In genomic region chr15:27846722-27847420, GRCh38 we compare ENCODE assay signal across 24 cellular contexts.
"Had no signal": no experiment of that assay in that cellular context is flagged by ENCODE, and none has a peak within 500 bp of the region (broad histone marks: within the 10 kb centered on the region; RNA-seq: fewer than 3 reads in every experiment).

No MANE protein-coding gene starts in this region.

- H3K4me3 ChIP-seq: body of pancreas, K562, Peyer's patch had no signal

- H3K27ac Mint-ChIP-seq: activated CD8-positive, alpha-beta T cell treated with anti-CD3 and anti-CD28 coated beads for 36 hours; activated naive CD4-positive, alpha-beta T cell treated with anti-CD3 and anti-CD28 coated beads, Interleukin-2, amount 50 U/mL, for 24 hours; activated T-cell treated with anti-CD3 and anti-CD28 coated beads, Interleukin-2, amount 50 U/mL, for 72 hours; activated T-helper 2 cell treated with anti-CD3 and anti-CD28 coated beads, Interferon-gamma antibody, Interleukin-2, Interleukin-4, amounts not matched to agents 10 μg/mL and 5 μg/mL and 100 μg/mL, durations not matched to agents 14 hours and 24 hours and 36 hours; T-helper 1 cell treated with Interleukin-12 subunit alpha and Interleukin-12 subunit beta and Interleukin-4 antibody, amounts not matched to agents 30 μg/mL and 1 μg/mL, for 36 hours had no signal

- H3K4me1 ChIP-seq: body of pancreas, Peyer's patch had no signal

- H3K4me3 Mint-ChIP-seq: activated CD8-positive, alpha-beta T cell treated with anti-CD3 and anti-CD28 coated beads for 36 hours; activated naive CD4-positive, alpha-beta T cell treated with anti-CD3 and anti-CD28 coated beads, Interleukin-2, amount 50 U/mL, for 24 hours; activated T-cell treated with anti-CD3 and anti-CD28 coated beads, Interleukin-2, amount 50 U/mL, for 72 hours; T-helper 1 cell treated with Interleukin-12 subunit alpha and Interleukin-12 subunit beta and Interleukin-4 antibody, amounts not matched to agents 30 μg/mL and 1 μg/mL, for 36 hours had no signal

- ATAC-seq: activated CD4-positive, CD25-positive, alpha-beta regulatory T cell treated with anti-CD3 and anti-CD28 coated beads, Interleukin-2, amount 50 U/mL, for 24 hours; activated CD8-positive, alpha-beta T cell treated with anti-CD3 and anti-CD28 coated beads for 36 hours; activated T-cell treated with anti-CD3 and anti-CD28 coated beads, Interleukin-2, amount 50 U/mL, for 72 hours; body of pancreas; K562 had no signal

- DNase-seq: activated CD4-positive, alpha-beta T cell treated with anti-CD3 and anti-CD28 coated beads for 4 hours; activated CD8-positive, alpha-beta memory T cell treated with anti-CD3 and anti-CD28 coated beads, Interleukin-2, amount 50 U/mL, for 4 hours; activated CD8-positive, alpha-beta T cell treated with anti-CD3 and anti-CD28 coated beads for 36 hours; activated naive CD4-positive, alpha-beta T cell; activated T-cell treated with anti-CD3 and anti-CD28 coated beads, Interleukin-2, amount 50 U/mL, for 72 hours; aorta; body of pancreas; Karpas-422; MM.1S; NCI-H1105; NCI-H1436; NCI-H1694 treated with DMSO at 0.1 percent for 48 hours; NCI-H2227 treated with DMSO at 0.1 percent for 48 hours; NCI-H446 treated with DMSO at 0.1 percent for 48 hours; NCI-H524 treated with DMSO at 0.1 percent for 48 hours; NCI-H82; OCI-M1; Peyer's patch; SHP77 treated with DMSO at 0.1 percent for 48 hours had no signal

- H3K4me1 Mint-ChIP-seq: activated naive CD4-positive, alpha-beta T cell treated with anti-CD3 and anti-CD28 coated beads, Interleukin-2, amount 50 U/mL, for 24 hours had no signal

- H3K9me3 Mint-ChIP-seq: activated naive CD4-positive, alpha-beta T cell treated with anti-CD3 and anti-CD28 coated beads, Interleukin-2, amount 50 U/mL, for 24 hours had no signal

- H3K27ac ChIP-seq: body of pancreas, Peyer's patch had no signal

- H3K36me3 Mint-ChIP-seq: activated naive CD4-positive, alpha-beta T cell treated with anti-CD3 and anti-CD28 coated beads, Interleukin-2, amount 50 U/mL, for 24 hours had no signal

- H3K27me3 Mint-ChIP-seq: activated CD8-positive, alpha-beta T cell treated with anti-CD3 and anti-CD28 coated beads for 36 hours; activated naive CD4-positive, alpha-beta T cell treated with anti-CD3 and anti-CD28 coated beads, Interleukin-2, amount 50 U/mL, for 24 hours had no signal

- H3K27me3 ChIP-seq: body of pancreas, Peyer's patch had no signal

- H3K9me3 ChIP-seq: body of pancreas had no signal

- H3K36me3 ChIP-seq: Peyer's patch had no signal
